37 cellular contexts compared by ENCODE assay signal in the genomic region with DNA sequence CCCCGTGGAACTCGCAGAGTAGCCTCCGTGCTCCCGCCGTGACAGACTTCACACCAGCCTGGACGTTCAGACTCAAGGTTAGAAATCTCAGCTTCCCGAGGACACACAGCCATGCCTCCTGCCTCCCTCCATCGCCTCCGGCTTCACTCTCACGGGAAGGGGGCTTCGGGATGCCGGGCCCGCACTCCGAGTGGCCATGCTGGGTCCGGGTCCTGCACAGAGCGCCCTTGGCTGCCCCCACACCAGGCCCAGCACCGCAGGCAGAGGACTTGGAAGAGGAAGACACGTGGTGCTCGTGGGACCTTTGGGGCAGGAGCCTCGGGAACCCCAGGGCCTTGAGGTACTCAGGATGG.
"Had no signal": no experiment of that assay in that cellular context is flagged by ENCODE, and none has a peak within 500 bp of the region (broad histone marks: within the 10 kb centered on the region; RNA-seq: fewer than 3 reads in every experiment).

No MANE protein-coding gene starts in this region.

- H3K27ac ChIP-seq: adrenal gland, body of pancreas, brain microvascular endothelial cell, breast epithelium, VCaP had no signal

- H3K9me3 ChIP-seq: adrenal gland, body of pancreas, breast epithelium had no signal

- H3K4me3 ChIP-seq: adrenal gland, body of pancreas, breast epithelium had no signal

- H3K27me3 Mint-ChIP-seq: activated B cell treated with CpG ODN at 0.5 μM for 24 hours; activated CD4-positive, alpha-beta memory T cell treated with anti-CD3 and anti-CD28 coated beads for 36 hours; activated CD4-positive, alpha-beta T cell treated with anti-CD3 and anti-CD28 coated beads, Interleukin-2, amount 10 ng/mL, durations not matched to agents 24 days and 14 days; activated CD8-positive, alpha-beta T cell treated with anti-CD3 and anti-CD28 coated beads for 36 hours; activated naive CD8-positive, alpha-beta T cell treated with anti-CD3 and anti-CD28 coated beads for 36 hours; activated T-helper 17 cell treated with anti-CD3 and anti-CD28 coated beads, Interleukin-2, amount 50 U/mL, for 72 hours had no signal

- H3K9me3 Mint-ChIP-seq: activated B cell treated with CpG ODN at 0.5 μM for 24 hours; activated CD4-positive, alpha-beta memory T cell treated with anti-CD3 and anti-CD28 coated beads for 36 hours; activated CD4-positive, alpha-beta T cell treated with anti-CD3 and anti-CD28 coated beads, Interleukin-2, amount 10 ng/mL, durations not matched to agents 24 days and 14 days; activated CD8-positive, alpha-beta T cell treated with anti-CD3 and anti-CD28 coated beads for 36 hours; activated naive CD4-positive, alpha-beta T cell treated with anti-CD3 and anti-CD28 coated beads for 36 hours; activated naive CD4-positive, alpha-beta T cell treated with anti-CD3 and anti-CD28 coated beads, Interleukin-2, amount 50 U/mL, for 72 hours; activated naive CD8-positive, alpha-beta T cell treated with anti-CD3 and anti-CD28 coated beads for 36 hours; activated T-cell treated with anti-CD3 and anti-CD28 coated beads, Interleukin-2, amount 50 U/mL, for 4 hours; activated T-helper 1 cell treated with anti-CD3 and anti-CD28 coated beads, Interleukin-12 subunit alpha, Interleukin-12 subunit beta, Interleukin-2, Interleukin-4 antibody, amounts not matched to agents 30 ng/mL and 10 ng/mL and 1 ng/mL, durations not matched to agents 14 hours and 24 hours and 36 hours; activated T-helper 17 cell treated with anti-CD3 and anti-CD28 coated beads, Interleukin-2, amount 50 U/mL, for 72 hours; T-helper 1 cell treated with Interleukin-12 subunit alpha and Interleukin-12 subunit beta and Interleukin-4 antibody, amounts not matched to agents 30 μg/mL and 1 μg/mL, for 36 hours; T-helper 2 cell treated with Interferon-gamma antibody and Interleukin-4, amounts not matched to agents 5 μg/mL and 100 μg/mL, for 36 hours had no signal

- H3K4me3 Mint-ChIP-seq: activated B cell treated with CpG ODN at 0.5 μM for 24 hours; activated CD4-positive, alpha-beta memory T cell treated with anti-CD3 and anti-CD28 coated beads for 36 hours; activated CD4-positive, alpha-beta T cell treated with anti-CD3 and anti-CD28 coated beads, Interleukin-2, amount 10 ng/mL, durations not matched to agents 24 days and 14 days; activated CD8-positive, alpha-beta T cell treated with anti-CD3 and anti-CD28 coated beads for 36 hours; activated naive CD4-positive, alpha-beta T cell treated with anti-CD3 and anti-CD28 coated beads for 36 hours; activated naive CD8-positive, alpha-beta T cell treated with anti-CD3 and anti-CD28 coated beads for 36 hours; activated T-cell treated with anti-CD3 and anti-CD28 coated beads, Interleukin-2, amount 50 U/mL, for 4 hours; activated T-cell treated with anti-CD3 and anti-CD28 coated beads, Interleukin-2, amount 50 U/mL, for 72 hours; activated T-helper 1 cell treated with anti-CD3 and anti-CD28 coated beads, Interleukin-12 subunit alpha, Interleukin-12 subunit beta, Interleukin-2, Interleukin-4 antibody, amounts not matched to agents 30 ng/mL and 10 ng/mL and 1 ng/mL, durations not matched to agents 14 hours and 24 hours and 36 hours; activated T-helper 17 cell treated with anti-CD3 and anti-CD28 coated beads, Interleukin-2, amount 50 U/mL, for 72 hours; T-helper 1 cell treated with Interleukin-12 subunit alpha and Interleukin-12 subunit beta and Interleukin-4 antibody, amounts not matched to agents 30 μg/mL and 1 μg/mL, for 36 hours; T-helper 2 cell treated with Interferon-gamma antibody and Interleukin-4, amounts not matched to agents 5 μg/mL and 100 μg/mL, for 36 hours had no signal

- H3K4me1 Mint-ChIP-seq: activated B cell treated with CpG ODN at 0.5 μM for 24 hours; activated CD4-positive, alpha-beta T cell treated with anti-CD3 and anti-CD28 coated beads, Interleukin-2, amount 10 ng/mL, durations not matched to agents 24 days and 14 days; activated naive CD8-positive, alpha-beta T cell treated with anti-CD3 and anti-CD28 coated beads for 36 hours; activated T-helper 17 cell treated with anti-CD3 and anti-CD28 coated beads, Interleukin-2, amount 50 U/mL, for 72 hours had no signal

- ATAC-seq: activated CD8-positive, alpha-beta T cell treated with anti-CD3 and anti-CD28 coated beads for 36 hours; activated naive CD4-positive, alpha-beta T cell treated with anti-CD3 and anti-CD28 coated beads, Interleukin-2, amount 50 U/mL, for 72 hours; activated T-cell treated with anti-CD3 and anti-CD28 coated beads, Interleukin-2, amount 50 U/mL, for 4 hours; activated T-cell treated with anti-CD3 and anti-CD28 coated beads, Interleukin-2, amount 50 U/mL, for 72 hours; activated T-helper 17 cell treated with anti-CD3 and anti-CD28 coated beads, Interleukin-2, amount 50 U/mL, for 72 hours; body of pancreas had no signal

- H3K36me3 Mint-ChIP-seq: activated CD4-positive, alpha-beta memory T cell treated with anti-CD3 and anti-CD28 coated beads for 36 hours; activated naive CD4-positive, alpha-beta T cell treated with anti-CD3 and anti-CD28 coated beads, Interleukin-2, amount 50 U/mL, for 72 hours; activated naive CD8-positive, alpha-beta T cell treated with anti-CD3 and anti-CD28 coated beads for 36 hours had no signal

- H3K27me3 ChIP-seq: adrenal gland, body of pancreas had no signal

- H3K4me1 ChIP-seq: adrenal gland had no signal

- H3K27ac Mint-ChIP-seq: activated B cell treated with CpG ODN at 0.5 μM for 24 hours; activated CD4-positive, alpha-beta memory T cell treated with anti-CD3 and anti-CD28 coated beads for 36 hours; activated CD4-positive, alpha-beta T cell treated with anti-CD3 and anti-CD28 coated beads, Interleukin-2, amount 10 ng/mL, durations not matched to agents 24 days and 14 days; activated CD8-positive, alpha-beta T cell treated with anti-CD3 and anti-CD28 coated beads for 36 hours; activated naive CD4-positive, alpha-beta T cell treated with anti-CD3 and anti-CD28 coated beads for 36 hours; activated naive CD8-positive, alpha-beta T cell treated with anti-CD3 and anti-CD28 coated beads for 36 hours; activated T-cell treated with anti-CD3 and anti-CD28 coated beads, Interleukin-2, amount 50 U/mL, for 72 hours; activated T-helper 1 cell treated with anti-CD3 and anti-CD28 coated beads, Interleukin-12 subunit alpha, Interleukin-12 subunit beta, Interleukin-2, Interleukin-4 antibody, amounts not matched to agents 30 ng/mL and 10 ng/mL and 1 ng/mL, durations not matched to agents 14 hours and 24 hours and 36 hours; activated T-helper 17 cell treated with anti-CD3 and anti-CD28 coated beads, Interleukin-2, amount 50 U/mL, for 72 hours; T-helper 1 cell treated with Interleukin-12 subunit alpha and Interleukin-12 subunit beta and Interleukin-4 antibody, amounts not matched to agents 30 μg/mL and 1 μg/mL, for 36 hours; T-helper 2 cell treated with Interferon-gamma antibody and Interleukin-4, amounts not matched to agents 5 μg/mL and 100 μg/mL, for 36 hours had no signal

- FAIRE-seq: astrocyte, TTC549 had no signal

- DNase-seq: activated B cell treated with CpG ODN at 0.5 μM for 24 hours; activated CD4-positive, alpha-beta memory T cell treated with anti-CD3 and anti-CD28 coated beads for 36 hours; activated CD4-positive, alpha-beta T cell treated with anti-CD3 and anti-CD28 coated beads for 4 hours; activated CD4-positive, alpha-beta T cell treated with anti-CD3 and anti-CD28 coated beads, Interleukin-2, amount 10 ng/mL, durations not matched to agents 24 days and 14 days; activated CD4-positive, alpha-beta T cell treated with anti-CD3 and anti-CD28 coated beads, Interleukin-2, amount 50 U/mL, for 1 hour; activated CD4-positive, alpha-beta T cell treated with anti-CD3 and anti-CD28 coated beads, Interleukin-2, amount 50 U/mL, for 4 hours; activated CD4-positive, CD25-positive, alpha-beta regulatory T cell treated with anti-CD3 and anti-CD28 coated beads, Interleukin-2, amount 50 U/mL, for 72 hours; activated CD8-positive, alpha-beta memory T cell treated with anti-CD3 and anti-CD28 coated beads, Interleukin-2, amount 50 U/mL, for 4 hours; activated CD8-positive, alpha-beta T cell treated with anti-CD3 and anti-CD28 coated beads for 36 hours; activated effector memory CD4-positive, alpha-beta T cell treated with anti-CD3 and anti-CD28 coated beads, Interleukin-2, amount 50 U/mL, for 16 hours; activated gamma-delta T cell treated with Interleukin-2 at 50 U/mL for 16 hours; activated naive CD4-positive, alpha-beta T cell; activated naive CD4-positive, alpha-beta T cell treated with anti-CD3 and anti-CD28 coated beads for 36 hours; activated naive CD4-positive, alpha-beta T cell treated with anti-CD3 and anti-CD28 coated beads, Interleukin-2, amount 50 U/mL, for 16 hours; activated naive CD8-positive, alpha-beta T cell treated with anti-CD3 and anti-CD28 coated beads for 36 hours; activated T-cell treated with anti-CD3 and anti-CD28 coated beads for 4 hours; activated T-cell treated with anti-CD3 and anti-CD28 coated beads, Interleukin-2, amount 50 U/mL, for 1 hour; activated T-cell treated with anti-CD3 and anti-CD28 coated beads, Interleukin-2, amount 50 U/mL, for 4 hours; activated T-cell treated with anti-CD3 and anti-CD28 coated beads, Interleukin-2, amount 50 U/mL, for 72 hours; adrenal gland; amniotic stem cell; aorta; body of pancreas; brain microvascular endothelial cell; central memory CD4-positive, alpha-beta T cell; T-helper 1 cell; T-helper 2 cell; T-helper 9 cell had no signal

- H3K36me3 ChIP-seq: adrenal gland, brain microvascular endothelial cell, breast epithelium had no signal
